In genomic region chr5:179960204-179960831, GRCh38 we compare ENCODE assay signal across 25 cellular contexts.
"Had no signal": no experiment of that assay in that cellular context is flagged by ENCODE, and none has a peak within 500 bp of the region (broad histone marks: within the 10 kb centered on the region; RNA-seq: fewer than 3 reads in every experiment).

No MANE protein-coding gene starts in this region.

- H3K27me3 ChIP-seq: colonic mucosa, esophagus squamous epithelium, neural progenitor cell, right atrium auricular region, sigmoid colon, stomach, thyroid gland, vagina had no signal

- DNase-seq: colonic mucosa; dermis blood vessel endothelial cell; effector memory CD8-positive, alpha-beta T cell; erythroblast; esophagus squamous epithelium; kidney; left cardiac atrium; left ventricle myocardium superior; mesenchymal stem cell; mucosa of descending colon; naive thymus-derived CD4-positive, alpha-beta T cell; sigmoid colon; stimulated activated CD4-positive, alpha-beta T cell treated with anti-CD3 and anti-CD28 coated beads, Interleukin-2, amount 100 ng/mL, for 24 hours; stimulated activated CD4-positive, alpha-beta T cell treated with anti-CD3 and anti-CD28 coated beads, Interleukin-4, amount 100 ng/mL, for 24 hours; stimulated activated naive CD4-positive, alpha-beta T cell treated with Interleukin-2 at 50 U/mL for 16 hours; stomach; thyroid gland had no signal

- H3K27ac Mint-ChIP-seq: effector memory CD8-positive, alpha-beta T cell; mesothelial cell of epicardium; nephron; neural progenitor cell; progenitor cell of endocrine pancreas; stimulated activated effector memory CD8-positive, alpha-beta T cell treated with anti-CD3 and anti-CD28 coated beads, Interleukin-12 subunit alpha, Interleukin-12 subunit beta, amount 100 ng/mL, for 72 hours had no signal

- ATAC-seq: effector memory CD8-positive, alpha-beta T cell; left cardiac atrium; left ventricle myocardium superior; mucosa of descending colon; stimulated activated effector memory CD8-positive, alpha-beta T cell treated with anti-CD3 and anti-CD28 coated beads, Interleukin-12 subunit alpha, Interleukin-12 subunit beta, amount 100 ng/mL, for 72 hours had no signal

- H3K27me3 Mint-ChIP-seq: effector memory CD8-positive, alpha-beta T cell; naive thymus-derived CD4-positive, alpha-beta T cell; progenitor cell of endocrine pancreas had no signal

- H3K4me3 ChIP-seq: colonic mucosa, esophagus squamous epithelium, mucosa of descending colon, neural progenitor cell, right atrium auricular region, sigmoid colon, stomach, thyroid gland, vagina had no signal

- H3K4me1 ChIP-seq: colonic mucosa, esophagus squamous epithelium, neural progenitor cell, parathyroid adenoma, right atrium auricular region, sigmoid colon, stomach, thyroid gland, vagina had no signal

- H3K9me3 Mint-ChIP-seq: effector memory CD8-positive, alpha-beta T cell; mesothelial cell of epicardium; nephron; neural progenitor cell; stimulated activated effector memory CD8-positive, alpha-beta T cell treated with anti-CD3 and anti-CD28 coated beads, Interleukin-12 subunit alpha, Interleukin-12 subunit beta, amount 100 ng/mL, for 72 hours had no signal

- H3K4me3 Mint-ChIP-seq: effector memory CD8-positive, alpha-beta T cell; mesothelial cell of epicardium; naive thymus-derived CD4-positive, alpha-beta T cell; nephron; neural progenitor cell; stimulated activated effector memory CD8-positive, alpha-beta T cell treated with anti-CD3 and anti-CD28 coated beads, Interleukin-12 subunit alpha, Interleukin-12 subunit beta, amount 100 ng/mL, for 72 hours had no signal

- H3K9ac ChIP-seq: neural progenitor cell, parathyroid adenoma had no signal

- H3K4me1 Mint-ChIP-seq: mesothelial cell of epicardium; naive thymus-derived CD4-positive, alpha-beta T cell; nephron; neural progenitor cell; stimulated activated effector memory CD8-positive, alpha-beta T cell treated with anti-CD3 and anti-CD28 coated beads, Interleukin-12 subunit alpha, Interleukin-12 subunit beta, amount 100 ng/mL, for 72 hours had no signal

- H3K27ac ChIP-seq: colonic mucosa, esophagus squamous epithelium, neural progenitor cell, parathyroid adenoma, right atrium auricular region, sigmoid colon, stomach, thyroid gland, vagina had no signal

- H3K36me3 Mint-ChIP-seq: stimulated activated effector memory CD8-positive, alpha-beta T cell treated with anti-CD3 and anti-CD28 coated beads, Interleukin-12 subunit alpha, Interleukin-12 subunit beta, amount 100 ng/mL, for 72 hours had no signal

- H3K9me3 ChIP-seq: colonic mucosa, esophagus squamous epithelium, mucosa of descending colon, right atrium auricular region, sigmoid colon, stomach, thyroid gland, vagina had no signal

- H3K36me3 ChIP-seq: colonic mucosa had no signal
